In genomic region chr3:33096103-33096868, GRCh38 we compare ENCODE assay signal across 1 cellular context.
A peak's percentile ranks its signal among the peaks of the same experiment; 100 is the strongest.
TF ChIP-seq lines count a peak whose summit lies in the region.

No MANE protein-coding gene starts in this region.

TF ChIP-seq in HEK293, 187 proteins besides CTCF, POLR2A, EP300 and RAD21 (continued from another document):
- no peak for TF ChIP-seq ZNF148 (tag by site-specific recombination; IDR thresholded peaks at IDR 0.05; ENCODE audit: borderline replicate concordance)
- TF ChIP-seq GLIS2 (tag by site-specific recombination; IDR thresholded peaks at IDR 0.05) = no peak
- no peak for TF ChIP-seq ZNF18 (tag by site-specific recombination; IDR thresholded peaks at IDR 0.05)
- TF ChIP-seq ZNF423 (tag by site-specific recombination; IDR thresholded peaks at IDR 0.05) = no peak
- no peak for TF ChIP-seq ZNF23 (tag by site-specific recombination; IDR thresholded peaks at IDR 0.05; ENCODE audit: borderline replicate concordance)
- TF ChIP-seq ZNF26 (tag by site-specific recombination; IDR thresholded peaks at IDR 0.05) = no peak
- TF ChIP-seq GLI4 (tag by site-specific recombination; IDR thresholded peaks at IDR 0.05) = no peak
- no peak for TF ChIP-seq ZNF239 (tag by site-specific recombination; IDR thresholded peaks at IDR 0.05)
- TF ChIP-seq ZIC2 (tag by site-specific recombination; IDR thresholded peaks at IDR 0.05) = no peak
- TF ChIP-seq HOXC10 (CRISPR knock-in tag; IDR thresholded peaks at IDR 0.05) = no peak
- TF ChIP-seq ZBTB17 (tag by site-specific recombination; IDR thresholded peaks at IDR 0.05) = peak; percentile 42; the same call in 1 of the 2 replicates
- TF ChIP-seq ZNF600 (tag by site-specific recombination; IDR thresholded peaks at IDR 0.05) = 0 out of 2 replicates have a peak, but pooled peaks have one; percentile 18
- TF ChIP-seq PATZ1 (tag by site-specific recombination; IDR thresholded peaks at IDR 0.05) = 0 out of 2 replicates have a peak, but pooled peaks have one; percentile 13
- TF ChIP-seq ZNF791 (tag by site-specific recombination; IDR thresholded peaks at IDR 0.05) = no peak
- no peak for TF ChIP-seq ZNF221 (tag by site-specific recombination; IDR thresholded peaks at IDR 0.05; ENCODE audit: borderline replicate concordance)
- TF ChIP-seq ZBTB11 (tag by site-specific recombination; conservative IDR thresholded peaks at IDR 0.05; ENCODE audit: low read depth) = peak; percentile 52; the same call in 1 of the 2 replicates
- TF ChIP-seq ZNF561 (tag by site-specific recombination; IDR thresholded peaks at IDR 0.05; ENCODE audit: borderline replicate concordance) = no peak
- no peak for TF ChIP-seq INSM2 (tag by site-specific recombination; IDR thresholded peaks at IDR 0.05)
- TF ChIP-seq BCL11B (tag by site-specific recombination; IDR thresholded peaks at IDR 0.05; ENCODE audit: low read depth) = no peak
- no peak for TF ChIP-seq ZNF555 (tag by site-specific recombination; conservative IDR thresholded peaks at IDR 0.05)
- no peak for TF ChIP-seq ZNF473 (tag by site-specific recombination; IDR thresholded peaks at IDR 0.05)
- no peak for TF ChIP-seq ZNF560 (tag by site-specific recombination; IDR thresholded peaks at IDR 0.05; ENCODE audit: borderline replicate concordance)
- no peak for TF ChIP-seq ZNF354C (tag by site-specific recombination; IDR thresholded peaks at IDR 0.05; ENCODE audit: borderline replicate concordance, low read depth)
- TF ChIP-seq ZFHX2 (tag by site-specific recombination; conservative IDR thresholded peaks at IDR 0.05) = 0 out of 2 replicates have a peak, but pooled peaks have one; percentile 15
- peak; percentile 23; the same call in 1 of the 2 replicates for TF ChIP-seq ZBTB20 (tag by site-specific recombination; IDR thresholded peaks at IDR 0.05)
- TF ChIP-seq ZSCAN4 (tag by site-specific recombination; IDR thresholded peaks at IDR 0.05) = no peak
- no peak for TF ChIP-seq ZBTB26 (tag by site-specific recombination; optimal IDR thresholded peaks at IDR 0.05)
- TF ChIP-seq ZNF391 (tag by site-specific recombination; IDR thresholded peaks at IDR 0.05; ENCODE audit: borderline replicate concordance, low read depth) = no peak
- TF ChIP-seq WT1 (tag by site-specific recombination; IDR thresholded peaks at IDR 0.05) = no peak
- TF ChIP-seq ZNF626 (tag by site-specific recombination; IDR thresholded peaks at IDR 0.05) = no peak
- no peak for TF ChIP-seq ZNF768 (tag by site-specific recombination; IDR thresholded peaks at IDR 0.05)
- no peak for TF ChIP-seq KLF10 (tag by site-specific recombination; IDR thresholded peaks at IDR 0.05)
